8 cellular contexts compared by ENCODE assay signal in the genomic region with DNA sequence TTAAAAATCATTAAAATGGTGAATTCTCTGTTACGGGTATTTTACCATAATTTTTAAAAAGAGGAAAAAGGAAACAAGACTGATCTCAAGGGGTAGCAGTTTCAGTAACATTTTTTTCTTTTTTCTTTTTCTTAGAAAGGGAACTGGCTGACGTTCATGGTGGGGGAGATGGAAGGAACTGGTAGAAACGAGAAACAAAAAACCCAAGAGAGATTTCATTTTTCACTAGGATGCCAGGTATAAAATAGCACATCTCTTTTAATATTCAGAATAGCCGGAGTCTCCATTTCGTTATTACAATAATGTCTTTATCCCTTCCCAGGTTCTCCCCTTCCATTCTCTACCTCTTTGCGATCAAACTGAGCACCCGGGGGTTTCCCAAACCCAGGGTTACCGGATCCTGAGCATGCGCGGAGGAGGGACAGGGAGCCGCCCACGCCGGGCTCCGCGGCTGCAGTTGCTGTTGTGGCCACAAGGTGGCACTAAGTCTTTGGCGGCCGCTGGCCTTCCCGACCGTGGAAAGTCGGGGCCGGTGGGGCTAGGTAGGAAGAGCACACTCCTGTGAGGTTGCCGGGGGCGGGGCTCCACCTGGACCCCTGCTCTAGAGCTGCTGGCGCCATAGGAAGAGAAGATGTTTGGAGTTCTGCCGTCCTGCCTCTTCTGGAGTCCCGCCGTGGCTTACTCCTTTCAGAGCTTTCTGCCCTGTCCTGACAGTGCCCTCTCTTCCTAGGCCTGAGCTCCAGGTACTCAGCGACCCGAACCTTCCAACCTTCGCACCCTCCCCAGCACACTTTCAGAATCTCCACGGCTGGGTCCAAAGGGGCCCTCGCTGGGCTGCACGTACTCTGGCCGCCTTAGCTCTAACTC.
A peak's percentile ranks its signal among the peaks of the same experiment; 100 is the strongest.
DNase-seq lines count a peak whose midpoint lies in the region; ATAC-seq and TF ChIP-seq lines count a peak whose summit lies in the region.

No MANE protein-coding gene starts in this region.

- TF ChIP-seq CTCF in prostate gland (IDR thresholded peaks at IDR 0.05) = peak; percentile 85 to 95 (median 88)
- peak; percentile 99 for TF ChIP-seq CTCF in upper lobe of right lung (IDR thresholded peaks at IDR 0.05)

- H3K27ac ChIP-seq in prostate gland = no peak overlapping the region
- H3K27ac ChIP-seq in upper lobe of right lung = no peak overlapping the region

- WGBS in prostate gland = 19% methylated on average over 34 of the region's 34 CpGs

- DNase-seq in ELR (ENCODE audit: low read depth) (peak; percentile 75), KBM-7 (peak; percentile 77), T follicular helper cell (ENCODE audit: low read depth) (peak; percentile 73), adipocyte (ENCODE audit: low read depth) (peak; percentile 92), left ventricle myocardium superior (peak; percentile 88), prostate gland (ENCODE audit: low spot score) (peak; percentile 49), upper lobe of right lung (peak; percentile 89)

- in situ Hi-C loops in KBM-7 (cut with MboI; ENCODE audit: low pct_unique_long_range_greater_than_20kb, low sequenced_read_pairs) = no loop called here

- no peaks in the 10 kb centered on the region for H3K9me3 ChIP-seq in adipocyte (ENCODE audit: control insufficient read depth, low read length)
- no peaks in the 10 kb centered on the region for H3K9me3 ChIP-seq in prostate gland
- H3K9me3 ChIP-seq in upper lobe of right lung = no peaks in the 10 kb centered on the region

- TF ChIP-seq POLR2A in prostate gland (IDR thresholded peaks at IDR 0.05) = no peak

- H3K27me3 ChIP-seq in adipocyte (replicated peaks; ENCODE audit: control insufficient read depth, insufficient read depth, low read length) (peaks cover 5% of the 10 kb centered on the region), prostate gland (replicated peaks; ENCODE audit: insufficient read depth) (no peaks in the 10 kb centered on the region), upper lobe of right lung (no peaks in the 10 kb centered on the region)

- peaks cover 3% of the 10 kb centered on the region for H3K4me1 ChIP-seq in adipocyte (ENCODE audit: control insufficient read depth, insufficient read depth, low read length)
- H3K4me1 ChIP-seq in prostate gland (replicated peaks) = no peaks in the 10 kb centered on the region
- H3K4me1 ChIP-seq in upper lobe of right lung = no peaks in the 10 kb centered on the region

- H3K9ac ChIP-seq in adipocyte (ENCODE audit: low read length) = peak overlapping the region; percentile 68

- intact Hi-C loops in left ventricle myocardium superior (cut with micrococcal nuclease) = loop anchor here (5.0 kb wide), 2 partner anchors 34 to 319 kb away; no protein-coding TSS in a partner anchor
- intact Hi-C loops in prostate gland (cut with DNase I) = loop anchor here (5.0 kb wide), 1 partner anchor 89 kb away; no protein-coding TSS in a partner anchor
- intact Hi-C loops in upper lobe of right lung (cut with DNase I) = no loop called here

- H3K36me3 ChIP-seq in adipocyte (ENCODE audit: control insufficient read depth, insufficient read depth, low read length, severe bottlenecking) (no peaks in the 10 kb centered on the region), prostate gland (no peaks in the 10 kb centered on the region), upper lobe of right lung (no peaks in the 10 kb centered on the region)

- peak; percentile 95 for ATAC-seq in GM21825 (IDR thresholded peaks at IDR 0.05; ENCODE audit: unreplicated experiment)
- peak; percentile 95 for ATAC-seq in left ventricle myocardium superior
- ATAC-seq in upper lobe of right lung = peak; percentile 97

- peak overlapping the region; percentile 78 for H3K4me3 ChIP-seq in adipocyte (ENCODE audit: low read length)
- peak overlapping the region in 1 of 2 donors; percentile 8 for H3K4me3 ChIP-seq in prostate gland
- H3K4me3 ChIP-seq in upper lobe of right lung = peak overlapping the region; percentile 33
